Comparison of ENCODE assay signal across 1 cellular context in genomic region chr7:6516387-6516983, GRCh38.
TF ChIP-seq lines count a peak whose summit lies in the region.

No MANE protein-coding gene starts in this region.

TF ChIP-seq in K562, 482 proteins besides CTCF, POLR2A, EP300 and RAD21 (continued from another document and continues in another):
- TF ChIP-seq, protein P1, sequence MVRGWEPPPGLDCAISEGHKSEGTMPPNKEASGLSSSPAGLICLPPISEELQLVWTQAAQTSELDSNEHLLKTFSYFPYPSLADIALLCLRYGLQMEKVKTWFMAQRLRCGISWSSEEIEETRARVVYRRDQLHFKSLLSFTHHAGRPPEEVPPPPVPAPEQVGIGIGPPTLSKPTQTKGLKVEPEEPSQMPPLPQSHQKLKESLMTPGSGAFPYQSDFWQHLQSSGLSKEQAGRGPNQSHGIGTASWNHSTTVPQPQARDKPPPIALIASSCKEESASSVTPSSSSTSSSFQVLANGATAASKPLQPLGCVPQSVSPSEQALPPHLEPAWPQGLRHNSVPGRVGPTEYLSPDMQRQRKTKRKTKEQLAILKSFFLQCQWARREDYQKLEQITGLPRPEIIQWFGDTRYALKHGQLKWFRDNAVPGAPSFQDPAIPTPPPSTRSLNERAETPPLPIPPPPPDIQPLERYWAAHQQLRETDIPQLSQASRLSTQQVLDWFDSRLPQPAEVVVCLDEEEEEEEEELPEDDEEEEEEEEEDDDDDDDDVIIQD (CRISPR knock-in tag; IDR thresholded peaks at IDR 0.05): no peak
- TF ChIP-seq ZNF175 (CRISPR knock-in tag; IDR thresholded peaks at IDR 0.05; ENCODE audit: low read depth) (no peak), SREBF1 (IDR thresholded peaks at IDR 0.05; ENCODE audit: borderline replicate concordance, low read depth, low read length) (no peak), RFX5 (IDR thresholded peaks at IDR 0.05; ENCODE audit: low read depth, low read length) (no peak), ZNF23 (CRISPR knock-in tag; IDR thresholded peaks at IDR 0.05) (no peak), PHF8 (IDR thresholded peaks at IDR 0.05; ENCODE audit: borderline replicate concordance, low read length) (no peak), CTBP1 (IDR thresholded peaks at IDR 0.05; ENCODE audit: borderline replicate concordance) (peak; percentile 64; the same call in 1 of the 2 replicates), ZNF274 (IDR thresholded peaks at IDR 0.05; ENCODE audit: borderline replicate concordance, low read depth, low read length) (no peak), CXXC5 (CRISPR knock-in tag; IDR thresholded peaks at IDR 0.05) (peak; percentile 24; the same call in 1 of the 2 replicates), CBFA2T3 (IDR thresholded peaks at IDR 0.05) (no peak), HDAC6 (IDR thresholded peaks at IDR 0.05; ENCODE audit: low read depth, low read length) (no peak), SMC3 (conservative IDR thresholded peaks at IDR 0.05; ENCODE audit: insufficient read depth, low read depth, low read length) (peak; percentile 67), HEY1 (CRISPR knock-in tag; IDR thresholded peaks at IDR 0.05; ENCODE audit: borderline replicate concordance) (no peak), JUND (IDR thresholded peaks at IDR 0.05; ENCODE audit: borderline replicate concordance, low read depth, low read length) (peak; percentile 37; the same call in 1 of the 2 replicates), JUND (tag; IDR thresholded peaks at IDR 0.05; ENCODE audit: borderline replicate concordance, low read depth, low read length) (0 out of 3 replicates have a peak, but pooled peaks have one; percentile 12), BRF1 (IDR thresholded peaks at IDR 0.05; ENCODE audit: borderline replicate concordance, extremely low read depth, insufficient read length) (no peak), LEF1 (IDR thresholded peaks at IDR 0.05) (no peak), E2F3 (CRISPR knock-in tag; IDR thresholded peaks at IDR 0.05) (no peak), SMAD2 (IDR thresholded peaks at IDR 0.05; ENCODE audit: low read depth, low read length) (no peak), NR1H2 (CRISPR knock-in tag; IDR thresholded peaks at IDR 0.05) (no peak), USF1 (CRISPR knock-in tag; IDR thresholded peaks at IDR 0.05) (peak; percentile 67), USF2 (CRISPR knock-in tag; IDR thresholded peaks at IDR 0.05) (peak; percentile 49), DEAF1 (CRISPR knock-in tag; IDR thresholded peaks at IDR 0.05) (peak; percentile 61; the same call in 1 of the 2 replicates), ZNF780A (CRISPR knock-in tag; IDR thresholded peaks at IDR 0.05) (no peak), GATA2 (CRISPR knock-in tag; IDR thresholded peaks at IDR 0.05) (no peak), MYBL2 (IDR thresholded peaks at IDR 0.05; ENCODE audit: low read depth) (no peak), MYBL2 (CRISPR knock-in tag; IDR thresholded peaks at IDR 0.05; ENCODE audit: borderline replicate concordance) (no peak), ZBTB34 (CRISPR knock-in tag; IDR thresholded peaks at IDR 0.05) (no peak), HDAC3 (IDR thresholded peaks at IDR 0.05; ENCODE audit: borderline replicate concordance, partially characterized antibody) (no peak), RHOXF2B (CRISPR knock-in tag; conservative IDR thresholded peaks at IDR 0.05) (no peak), RCOR1 (IDR thresholded peaks at IDR 0.05; ENCODE audit: borderline replicate concordance in 1 of 2, low read depth in 2 of 2, low read length in 2 of 2) (0 out of 4 replicates have a peak, but pooled peaks of 1 of the 2 experiments have one; percentile 7), ZNF253 (CRISPR knock-in tag; conservative IDR thresholded peaks at IDR 0.05) (no peak), HDAC2 (IDR thresholded peaks at IDR 0.05) (no peak), FOXK1 (CRISPR knock-in tag; IDR thresholded peaks at IDR 0.05; ENCODE audit: borderline replicate concordance) (no peak), ZNF551 (CRISPR knock-in tag; IDR thresholded peaks at IDR 0.05) (no peak), PRDM10 (IDR thresholded peaks at IDR 0.05; ENCODE audit: partially characterized antibody) (no peak), ZNF311 (CRISPR knock-in tag; IDR thresholded peaks at IDR 0.05) (no peak), ZBTB1 (CRISPR knock-in tag; IDR thresholded peaks at IDR 0.05; ENCODE audit: borderline replicate concordance, low read depth) (no peak), WHSC1 (IDR thresholded peaks at IDR 0.05; ENCODE audit: low read length) (no peak), POLR2G (IDR thresholded peaks at IDR 0.05; ENCODE audit: low read depth, low read length) (no peak), TFE3 (CRISPR knock-in tag; IDR thresholded peaks at IDR 0.05) (peak; percentile 51; the same call in 1 of the 2 replicates), ZBTB17 (CRISPR knock-in tag; IDR thresholded peaks at IDR 0.05) (no peak), PHB (CRISPR knock-in tag; IDR thresholded peaks at IDR 0.05) (no peak), RAD51 (IDR thresholded peaks at IDR 0.05; ENCODE audit: borderline replicate concordance, low read depth) (peak; percentile 66; the same call in 1 of the 2 replicates), CCAR2 (IDR thresholded peaks at IDR 0.05; ENCODE audit: low read depth, low read length) (no peak)
- TF ChIP-seq, protein P2, sequence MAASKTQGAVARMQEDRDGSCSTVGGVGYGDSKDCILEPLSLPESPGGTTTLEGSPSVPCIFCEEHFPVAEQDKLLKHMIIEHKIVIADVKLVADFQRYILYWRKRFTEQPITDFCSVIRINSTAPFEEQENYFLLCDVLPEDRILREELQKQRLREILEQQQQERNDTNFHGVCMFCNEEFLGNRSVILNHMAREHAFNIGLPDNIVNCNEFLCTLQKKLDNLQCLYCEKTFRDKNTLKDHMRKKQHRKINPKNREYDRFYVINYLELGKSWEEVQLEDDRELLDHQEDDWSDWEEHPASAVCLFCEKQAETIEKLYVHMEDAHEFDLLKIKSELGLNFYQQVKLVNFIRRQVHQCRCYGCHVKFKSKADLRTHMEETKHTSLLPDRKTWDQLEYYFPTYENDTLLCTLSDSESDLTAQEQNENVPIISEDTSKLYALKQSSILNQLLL (CRISPR knock-in tag; IDR thresholded peaks at IDR 0.05; ENCODE audit: borderline replicate concordance): no peak
- TF ChIP-seq, protein P3, sequence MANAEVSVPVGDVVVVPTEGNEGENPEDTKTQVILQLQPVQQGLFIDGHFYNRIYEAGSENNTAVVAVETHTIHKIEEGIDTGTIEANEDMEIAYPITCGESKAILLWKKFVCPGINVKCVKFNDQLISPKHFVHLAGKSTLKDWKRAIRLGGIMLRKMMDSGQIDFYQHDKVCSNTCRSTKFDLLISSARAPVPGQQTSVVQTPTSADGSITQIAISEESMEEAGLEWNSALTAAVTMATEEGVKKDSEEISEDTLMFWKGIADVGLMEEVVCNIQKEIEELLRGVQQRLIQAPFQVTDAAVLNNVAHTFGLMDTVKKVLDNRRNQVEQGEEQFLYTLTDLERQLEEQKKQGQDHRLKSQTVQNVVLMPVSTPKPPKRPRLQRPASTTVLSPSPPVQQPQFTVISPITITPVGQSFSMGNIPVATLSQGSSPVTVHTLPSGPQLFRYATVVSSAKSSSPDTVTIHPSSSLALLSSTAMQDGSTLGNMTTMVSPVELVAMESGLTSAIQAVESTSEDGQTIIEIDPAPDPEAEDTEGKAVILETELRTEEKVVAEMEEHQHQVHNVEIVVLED (CRISPR knock-in tag; IDR thresholded peaks at IDR 0.05): no peak
- TF ChIP-seq, protein P4, sequence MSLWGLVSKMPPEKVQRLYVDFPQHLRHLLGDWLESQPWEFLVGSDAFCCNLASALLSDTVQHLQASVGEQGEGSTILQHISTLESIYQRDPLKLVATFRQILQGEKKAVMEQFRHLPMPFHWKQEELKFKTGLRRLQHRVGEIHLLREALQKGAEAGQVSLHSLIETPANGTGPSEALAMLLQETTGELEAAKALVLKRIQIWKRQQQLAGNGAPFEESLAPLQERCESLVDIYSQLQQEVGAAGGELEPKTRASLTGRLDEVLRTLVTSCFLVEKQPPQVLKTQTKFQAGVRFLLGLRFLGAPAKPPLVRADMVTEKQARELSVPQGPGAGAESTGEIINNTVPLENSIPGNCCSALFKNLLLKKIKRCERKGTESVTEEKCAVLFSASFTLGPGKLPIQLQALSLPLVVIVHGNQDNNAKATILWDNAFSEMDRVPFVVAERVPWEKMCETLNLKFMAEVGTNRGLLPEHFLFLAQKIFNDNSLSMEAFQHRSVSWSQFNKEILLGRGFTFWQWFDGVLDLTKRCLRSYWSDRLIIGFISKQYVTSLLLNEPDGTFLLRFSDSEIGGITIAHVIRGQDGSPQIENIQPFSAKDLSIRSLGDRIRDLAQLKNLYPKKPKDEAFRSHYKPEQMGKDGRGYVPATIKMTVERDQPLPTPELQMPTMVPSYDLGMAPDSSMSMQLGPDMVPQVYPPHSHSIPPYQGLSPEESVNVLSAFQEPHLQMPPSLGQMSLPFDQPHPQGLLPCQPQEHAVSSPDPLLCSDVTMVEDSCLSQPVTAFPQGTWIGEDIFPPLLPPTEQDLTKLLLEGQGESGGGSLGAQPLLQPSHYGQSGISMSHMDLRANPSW (CRISPR knock-in tag; IDR thresholded peaks at IDR 0.05): no peak
- TF ChIP-seq, protein P5, sequence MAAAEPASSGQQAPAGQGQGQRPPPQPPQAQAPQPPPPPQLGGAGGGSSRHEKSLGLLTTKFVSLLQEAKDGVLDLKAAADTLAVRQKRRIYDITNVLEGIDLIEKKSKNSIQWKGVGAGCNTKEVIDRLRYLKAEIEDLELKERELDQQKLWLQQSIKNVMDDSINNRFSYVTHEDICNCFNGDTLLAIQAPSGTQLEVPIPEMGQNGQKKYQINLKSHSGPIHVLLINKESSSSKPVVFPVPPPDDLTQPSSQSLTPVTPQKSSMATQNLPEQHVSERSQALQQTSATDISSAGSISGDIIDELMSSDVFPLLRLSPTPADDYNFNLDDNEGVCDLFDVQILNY (CRISPR knock-in tag; IDR thresholded peaks at IDR 0.05): no peak
